Comparison of ENCODE assay signal across 8 cellular contexts in the genomic region with DNA sequence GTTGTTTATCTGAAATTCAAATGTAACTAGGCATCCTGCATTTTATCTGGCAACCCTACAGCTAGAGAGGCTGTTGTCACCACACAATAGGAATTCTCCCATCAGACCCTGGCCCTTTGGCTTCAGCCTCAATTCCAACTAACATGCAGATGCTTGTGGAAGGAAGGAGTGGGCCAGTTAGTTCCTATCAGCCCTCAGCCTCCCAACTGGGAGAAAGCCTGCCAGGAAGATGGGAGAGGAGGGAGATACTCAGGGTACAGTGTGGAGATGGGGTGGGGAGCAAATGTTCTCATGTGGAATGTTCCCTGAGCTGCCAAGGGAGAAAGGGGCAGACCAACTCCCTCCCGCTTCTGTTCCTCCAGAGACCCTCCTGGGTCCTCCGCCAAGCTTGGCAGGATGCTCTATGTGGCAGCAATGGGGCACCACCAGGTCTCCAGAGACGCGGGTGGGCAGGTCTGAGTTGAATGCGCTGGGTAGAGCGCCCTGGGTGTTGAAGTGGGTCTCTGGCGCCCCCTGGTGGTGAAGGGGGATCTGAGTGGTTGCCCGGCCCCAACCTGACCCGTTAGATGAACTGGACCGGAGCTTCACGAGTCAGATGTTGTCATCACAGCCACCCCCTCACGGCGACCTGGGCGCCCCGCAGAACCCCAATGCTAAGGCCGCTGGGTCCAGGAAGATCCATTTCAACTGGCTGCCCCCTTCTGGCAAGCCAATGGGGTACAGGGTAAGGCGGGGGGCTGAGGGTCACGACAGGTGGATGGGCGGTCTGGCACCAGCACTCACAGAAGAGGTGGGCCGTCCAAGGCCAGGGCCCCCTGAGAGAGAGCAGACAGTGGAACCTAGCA. TPM values are rescaled to one million over a fixed set of nuclear protein-coding genes. Genes with fewer than 3 reads are reported as not detected.
DNase-seq lines count a peak whose midpoint lies in the region; ATAC-seq and TF ChIP-seq lines count a peak whose summit lies in the region.

No MANE protein-coding gene starts in this region.

- H3K27ac Mint-ChIP-seq in MCF 10A (ENCODE audit: low read depth, unreplicated experiment) = no peak overlapping the region

- intact Hi-C loops in MCF 10A (cut with micrococcal nuclease) = loop anchor here (5.0 kb wide), 1 partner anchor 322 kb away; no protein-coding TSS in a partner anchor

- CTCF ChIA-PET in MCF 10A (lab: Yijun Ruan, JAX) = interaction anchor here (0.7 to 7.1 kb wide), 17 partner anchors 8 to 128 kb away, joined by 3 to 152 read pairs (median 8); partner anchors contain the start of genes GALK1, ITGB4 and SMIM5

- ATAC-seq in GM21576 (IDR thresholded peaks at IDR 0.05; ENCODE audit: unreplicated experiment) = peak; percentile 54
- no peak for ATAC-seq in GM18520 (IDR thresholded peaks at IDR 0.05; ENCODE audit: unreplicated experiment)

- H3K9me3 ChIP-seq in WERI-Rb-1 (ENCODE audit: severe bottlenecking) = peaks cover 2% of the 10 kb centered on the region

- no peak overlapping the region for H3K27ac ChIP-seq in WERI-Rb-1

- BruUV-seq in MCF 10A (replicated peaks; lab: Mats Ljungman, UMichigan) = no TSS peak

- peaks cover 9% of the 10 kb centered on the region for H3K4me1 Mint-ChIP-seq in MCF 10A (ENCODE audit: insufficient read depth, unreplicated experiment)

- H3K27me3 Mint-ChIP-seq in MCF 10A (ENCODE audit: insufficient read depth, unreplicated experiment) = no peaks in the 10 kb centered on the region

- POLR2A ChIA-PET in MCF 10A (lab: Yijun Ruan, JAX) = interaction anchor here (0.7 to 7.2 kb wide), 10 partner anchors 10 to 117 kb away, joined by 3 to 109 read pairs (median 4); partner anchors contain the start of genes GALK1, RECQL5, SAP30BP and SMIM5

- TF ChIP-seq CTCF in AG09309 (IDR thresholded peaks at IDR 0.05; ENCODE audit: control insufficient read depth, insufficient read depth, low read depth, low read length, missing control alignments) (peak; percentile 92), WERI-Rb-1 (IDR thresholded peaks at IDR 0.05; ENCODE audit: low read depth, low read length) (peak; percentile 97), MCF 10A (IDR thresholded peaks at IDR 0.05; ENCODE audit: unreplicated experiment) (peak; percentile 84)

- no peaks in the 10 kb centered on the region for H3K9me3 Mint-ChIP-seq in MCF 10A (ENCODE audit: unreplicated experiment)

- H3K4me3 ChIP-seq in AG09309 (ENCODE audit: control insufficient read depth, low read depth, low read length) (no peak overlapping the region), WERI-Rb-1 (ENCODE audit: low read depth, low read length) (no peak overlapping the region)

- no peak overlapping the region for H3K4me3 Mint-ChIP-seq in MCF 10A (ENCODE audit: unreplicated experiment)

- H3K36me3 Mint-ChIP-seq in MCF 10A (ENCODE audit: insufficient read depth, unreplicated experiment) = peaks cover 91% of the 10 kb centered on the region

- DNase-seq in AG09309 (ENCODE audit: low read depth) (no peak), NCI-H2227 (lab: John Stamatoyannopoulos, UW; ENCODE audit: unreplicated experiment) (peak; percentile 85), WERI-Rb-1 (peak; percentile 90), MCF 10A (ENCODE audit: unreplicated experiment) (peak; percentile 68), iris pigment epithelial cell (ENCODE audit: low read depth) (peak; percentile 58)
- DNase-seq in stimulated activated CD4-positive, alpha-beta T cell treated with anti-CD3 and anti-CD28 coated beads, Interleukin-12 subunit alpha, Interleukin-12 subunit beta, amount 100 ng/mL, for 48 hours (ENCODE audit: low read depth in 2 of 3, low spot score in 1 of 3) = peak; percentile 79 to 94 (median 84)

- no peaks in the 10 kb centered on the region for H3K27me3 ChIP-seq in WERI-Rb-1 (ENCODE audit: insufficient read depth, low read depth, severe bottlenecking)

- H3K36me3 ChIP-seq in WERI-Rb-1 = no peaks in the 10 kb centered on the region

RNA-seq across cellular contexts. Expression of gene GALK1, which starts 15.2 kb away (rescaled TPM):
- total RNA-seq in MCF 10A (2022) = 8.7 and 9.8 TPM in 2 replicates

RNA-seq across cellular contexts. Expression of gene ITGB4, which starts 28.5 kb away (rescaled TPM):
- total RNA-seq in MCF 10A (2022) = 727 and 1,054 TPM in 2 replicates

RNA-seq across cellular contexts. Expression of gene UNK, which starts 34.8 kb away (rescaled TPM):
- total RNA-seq in MCF 10A (2022) = 12.3 and 16.0 TPM in 2 replicates
